8 cellular contexts compared by ENCODE assay signal in genomic region chr7:80134536-80135305, GRCh38. TPM values are rescaled to one million over a fixed set of nuclear protein-coding genes. Genes with fewer than 3 reads are reported as not detected.
A peak's percentile ranks its signal among the peaks of the same experiment; 100 is the strongest.
DNase-seq lines count a peak whose midpoint lies in the region; ATAC-seq and TF ChIP-seq lines count a peak whose summit lies in the region.

Gene GNAI1, plus strand, starts transcription at chr7:80134831. Its CDS starts 330 bp downstream, at chr7:80135161.

- 15% methylated on average over 11 of the region's 92 CpGs; no CpG with 5 or more reads in 1 of the 2 donors for WGBS in transverse colon (ENCODE audit: low coverage in 1 of 2), 2 donors

- H3K4me3 ChIP-seq in fibroblast of villous mesenchyme (ENCODE audit: low read depth, low read length) (peak within 1 kb of the TSS; percentile 93), transverse colon (peak within 1 kb of the TSS; percentile 79 to 98 (median 87))
- peak within 1 kb of the TSS; percentile 30 for H3K4me3 ChIP-seq in naive thymus-derived CD4-positive, alpha-beta T cell (ENCODE audit: low read length)

- H3K9me3 ChIP-seq in naive thymus-derived CD4-positive, alpha-beta T cell (ENCODE audit: control insufficient read depth in 2 of 3, low read length in 3 of 3): no peaks in the 10 kb centered on the region
- no peaks in the 10 kb centered on the region for H3K9me3 ChIP-seq in transverse colon

- H3K4me1 ChIP-seq in naive thymus-derived CD4-positive, alpha-beta T cell (ENCODE audit: control insufficient read depth in 2 of 2, insufficient read depth in 2 of 2, low read length in 2 of 2): peaks cover 0 to 6% of the 10 kb centered on the region in 2 donors
- peaks cover 6 to 49% (median 21%) of the 10 kb centered on the region in 4 donors for H3K4me1 ChIP-seq in transverse colon

- TF ChIP-seq POLR2A in transverse colon (IDR thresholded peaks at IDR 0.05): peak; percentile 56

- peak; percentile 88 for DNase-seq in EL
- DNase-seq in NCI-H510A treated with DMSO at 0.1 percent for 48 hours (lab: John Stamatoyannopoulos, UW): peak; percentile 11
- no peak for DNase-seq in activated T-helper 1 cell treated with anti-CD3 and anti-CD28 coated beads, Interleukin-12 subunit alpha, Interleukin-12 subunit beta, Interleukin-2, Interleukin-4 antibody, amounts not matched to agents 30 ng/mL and 10 ng/mL and 1 ng/mL, durations not matched to agents 14 hours and 24 hours and 36 hours (ENCODE audit: low spot score)
- peak; percentile 88 for DNase-seq in fibroblast of villous mesenchyme (ENCODE audit: low read depth)
- DNase-seq in naive thymus-derived CD4-positive, alpha-beta T cell: peak in 8 of 9 donors; percentile 12 to 43 (median 28)
- DNase-seq in transverse colon: peak; percentile 62

- in situ Hi-C loops in transverse colon (cut with MboI; ENCODE audit: low pct_ligation_motif_present in 1 of 4, low pct_unique_long_range_greater_than_20kb in 1 of 4, low sequenced_read_pairs in 3 of 4): loop anchor here in 1 of 4 donors (10.0 kb wide), 1 partner anchor 260 kb away; no protein-coding TSS in a partner anchor

- H3K36me3 ChIP-seq in naive thymus-derived CD4-positive, alpha-beta T cell (ENCODE audit: control insufficient read depth in 2 of 3, insufficient read depth in 3 of 3, low read length in 3 of 3): no peaks in the 10 kb centered on the region
- no peaks in the 10 kb centered on the region for H3K36me3 ChIP-seq in transverse colon

- TF ChIP-seq CTCF in fibroblast of villous mesenchyme (IDR thresholded peaks at IDR 0.05; ENCODE audit: insufficient read depth, low read depth, low read length): peak; percentile 41
- peak in 3 of 5 experiments; percentile 27 to 31 (median 30) for TF ChIP-seq CTCF in transverse colon (IDR thresholded peaks at IDR 0.05)

- CTCF ChIA-PET in naive thymus-derived CD4-positive, alpha-beta T cell (lab: Charles Lee): interaction anchor here (0.6 to 1.0 kb wide), 4 partner anchors 26 to 258 kb away, joined by 3 to 4 read pairs (median 3); no protein-coding TSS in a partner anchor

- POLR2A ChIA-PET in naive thymus-derived CD4-positive, alpha-beta T cell (lab: Charles Lee): no interaction called here

- TF ChIP-seq EP300 in transverse colon (IDR thresholded peaks at IDR 0.05; ENCODE audit: low read depth): no peak

- peak; percentile 63 for ATAC-seq in HG02642 (IDR thresholded peaks at IDR 0.05; ENCODE audit: poor library complexity, unreplicated experiment)
- ATAC-seq in naive thymus-derived CD4-positive, alpha-beta T cell: peak; percentile 58
- no peak for ATAC-seq in HG03159 (IDR thresholded peaks at IDR 0.05; ENCODE audit: unreplicated experiment)

- H3K4me1 Mint-ChIP-seq in activated T-helper 1 cell treated with anti-CD3 and anti-CD28 coated beads, Interleukin-12 subunit alpha, Interleukin-12 subunit beta, Interleukin-2, Interleukin-4 antibody, amounts not matched to agents 30 ng/mL and 10 ng/mL and 1 ng/mL, durations not matched to agents 14 hours and 24 hours and 36 hours (ENCODE audit: low read depth): peaks cover 30% of the 10 kb centered on the region
- H3K4me1 Mint-ChIP-seq in naive thymus-derived CD4-positive, alpha-beta T cell: peaks cover 12 to 45% (median 37%) of the 10 kb centered on the region in 7 donors

- H3K27me3 Mint-ChIP-seq in activated T-helper 1 cell treated with anti-CD3 and anti-CD28 coated beads, Interleukin-12 subunit alpha, Interleukin-12 subunit beta, Interleukin-2, Interleukin-4 antibody, amounts not matched to agents 30 ng/mL and 10 ng/mL and 1 ng/mL, durations not matched to agents 14 hours and 24 hours and 36 hours (ENCODE audit: insufficient read depth): peaks cover 56% of the 10 kb centered on the region
- peaks cover 25 to 63% (median 30%) of the 10 kb centered on the region in 5 donors for H3K27me3 Mint-ChIP-seq in naive thymus-derived CD4-positive, alpha-beta T cell

- peaks cover 3% of the 10 kb centered on the region for H3K36me3 Mint-ChIP-seq in activated T-helper 1 cell treated with anti-CD3 and anti-CD28 coated beads, Interleukin-12 subunit alpha, Interleukin-12 subunit beta, Interleukin-2, Interleukin-4 antibody, amounts not matched to agents 30 ng/mL and 10 ng/mL and 1 ng/mL, durations not matched to agents 14 hours and 24 hours and 36 hours (ENCODE audit: low read depth)
- H3K36me3 Mint-ChIP-seq in naive thymus-derived CD4-positive, alpha-beta T cell: no peaks in the 10 kb centered on the region

- H3K4me3 Mint-ChIP-seq in activated T-helper 1 cell treated with anti-CD3 and anti-CD28 coated beads, Interleukin-12 subunit alpha, Interleukin-12 subunit beta, Interleukin-2, Interleukin-4 antibody, amounts not matched to agents 30 ng/mL and 10 ng/mL and 1 ng/mL, durations not matched to agents 14 hours and 24 hours and 36 hours: peak within 1 kb of the TSS; percentile 85
- peak within 1 kb of the TSS; percentile 74 to 94 (median 87) for H3K4me3 Mint-ChIP-seq in naive thymus-derived CD4-positive, alpha-beta T cell

- intact Hi-C loops in activated T-helper 1 cell treated with anti-CD3 and anti-CD28 coated beads, Interleukin-12 subunit alpha, Interleukin-12 subunit beta, Interleukin-2, Interleukin-4 antibody, amounts not matched to agents 30 ng/mL and 10 ng/mL and 1 ng/mL, durations not matched to agents 14 hours and 24 hours and 36 hours (cut with micrococcal nuclease): loop anchor here (5.0 kb wide), 3 partner anchors 57 to 258 kb away; no protein-coding TSS in a partner anchor
- intact Hi-C loops in naive thymus-derived CD4-positive, alpha-beta T cell (cut with micrococcal nuclease): loop anchor here (1.0 to 10.0 kb wide), 9 partner anchors 28 to 318 kb away; no protein-coding TSS in a partner anchor
- intact Hi-C loops in transverse colon (cut with DNase I; ENCODE audit: low total_unique reads): loop anchor here (10.0 kb wide), 1 partner anchor 260 kb away; no protein-coding TSS in a partner anchor

- H3K27me3 ChIP-seq in naive thymus-derived CD4-positive, alpha-beta T cell (ENCODE audit: control insufficient read depth in 2 of 2, insufficient read depth in 2 of 2, low read length in 2 of 2): no peaks in the 10 kb centered on the region
- no peaks in the 10 kb centered on the region for H3K27me3 ChIP-seq in transverse colon

- H3K9me3 Mint-ChIP-seq in activated T-helper 1 cell treated with anti-CD3 and anti-CD28 coated beads, Interleukin-12 subunit alpha, Interleukin-12 subunit beta, Interleukin-2, Interleukin-4 antibody, amounts not matched to agents 30 ng/mL and 10 ng/mL and 1 ng/mL, durations not matched to agents 14 hours and 24 hours and 36 hours: no peaks in the 10 kb centered on the region
- peaks cover 0 to 2% (median 0%) of the 10 kb centered on the region in 11 donors for H3K9me3 Mint-ChIP-seq in naive thymus-derived CD4-positive, alpha-beta T cell

- H3K27ac ChIP-seq in naive thymus-derived CD4-positive, alpha-beta T cell (ENCODE audit: low read depth, low read length): peak within 1 kb of the TSS; percentile 58
- peak within 1 kb of the TSS; percentile 88 to 97 (median 94) for H3K27ac ChIP-seq in transverse colon

- peak within 1 kb of the TSS; percentile 53 for H3K27ac Mint-ChIP-seq in activated T-helper 1 cell treated with anti-CD3 and anti-CD28 coated beads, Interleukin-12 subunit alpha, Interleukin-12 subunit beta, Interleukin-2, Interleukin-4 antibody, amounts not matched to agents 30 ng/mL and 10 ng/mL and 1 ng/mL, durations not matched to agents 14 hours and 24 hours and 36 hours
- H3K27ac Mint-ChIP-seq in naive thymus-derived CD4-positive, alpha-beta T cell: peak within 1 kb of the TSS in 8 of 9 donors; percentile 34 to 90 (median 83)

RNA-seq across cellular contexts. Expression of gene GNAI1, which starts in this region (rescaled TPM):
- 5.3 and 6.0 TPM in 2 replicates for total RNA-seq in activated T-helper 1 cell treated with anti-CD3 and anti-CD28 coated beads, Interleukin-12 subunit alpha, Interleukin-12 subunit beta, Interleukin-2, Interleukin-4 antibody, amounts not matched to agents 30 ng/mL and 10 ng/mL and 1 ng/mL, durations not matched to agents 14 hours and 24 hours and 36 hours
- total RNA-seq in fibroblast of villous mesenchyme (56.0 and 73.8 TPM in 2 replicates), transverse colon (10 to 100 TPM in 3 of 4 donors, 1 to 10 TPM in 1; 3.0 to 46.0 (median 37.4) TPM)
- 1 to 10 TPM in 4 of 5 experiments, under 1 TPM in 1; 0.60 to 3.4 (median 2.4) TPM for total RNA-seq in naive thymus-derived CD4-positive, alpha-beta T cell
- 1 to 10 TPM; 6.7 to 9.7 TPM for polyA plus RNA-seq in naive thymus-derived CD4-positive, alpha-beta T cell

Comparison
In these comparisons a context has a peak if more than half of its experiments do, and no peak if none do; other contexts are left out.
1. H3K4me3 ChIP-seq: peak in every context shown above with its lines; median percentile 93 in fibroblast of villous mesenchyme; 87 in transverse colon; 30 in naive thymus-derived CD4-positive, alpha-beta T cell.